In genomic region chr1:30705673-30706072, GRCh38 we compare ENCODE assay signal across 17 cellular contexts. TPM values are rescaled to one million over a fixed set of nuclear protein-coding genes. Genes with fewer than 3 reads are reported as not detected.
DNase-seq lines count a peak whose midpoint lies in the region; ATAC-seq, FAIRE-seq and TF ChIP-seq lines count a peak whose summit lies in the region.
"Had no signal": no experiment of that assay in that cellular context is flagged by ENCODE, and none has a peak within 500 bp of the region (broad histone marks: within the 10 kb centered on the region; RNA-seq: fewer than 3 reads in every experiment).

No MANE protein-coding gene starts in this region.

- peaks cover 9 to 41% (median 35%) of the 10 kb centered on the region in 10 experiments for H3K4me1 ChIP-seq in BLaER1 treated with 17β-estradiol and CSF1 and Interleukin-3, amounts not matched to agents 10 nM and 100 nM
- H3K4me1 ChIP-seq in keratinocyte (ENCODE audit: control insufficient read depth, extremely low read depth, insufficient read depth, low read length) (peaks cover 12% of the 10 kb centered on the region), mammary epithelial cell (ENCODE audit: insufficient read depth, low read length) (peaks cover 20% of the 10 kb centered on the region)
- H3K4me1 ChIP-seq in naive thymus-derived CD4-positive, alpha-beta T cell (ENCODE audit: control insufficient read depth in 2 of 2, insufficient read depth in 2 of 2, low read length in 2 of 2) = no peaks in the 10 kb centered on the region

- TF ChIP-seq CTCF in keratinocyte (optimal IDR thresholded peaks at IDR 0.05 in 1 of 3, IDR thresholded peaks at IDR 0.05 in 1 of 3, conservative IDR thresholded peaks at IDR 0.05 in 1 of 3; ENCODE audit: extremely low read depth in 1 of 3, insufficient read depth in 2 of 3, low read length in 3 of 3) (no peak), mammary epithelial cell (conservative IDR thresholded peaks at IDR 0.05 in 1 of 2, IDR thresholded peaks at IDR 0.05 in 1 of 2; ENCODE audit: extremely low read depth in 1 of 2, insufficient read depth in 1 of 2, low read depth in 1 of 2, low read length in 2 of 2) (no peak)

- H3K79me2 ChIP-seq in keratinocyte (ENCODE audit: control insufficient read depth, insufficient read depth, low read length) (no peaks in the 10 kb centered on the region), mammary epithelial cell (ENCODE audit: insufficient read depth, low read length) (no peaks in the 10 kb centered on the region)

- DNase-seq in NCI-H510A treated with DMSO at 0.1 percent for 48 hours (lab: John Stamatoyannopoulos, UW) = peak; percentile 48
- no peak for DNase-seq in NCI-H510A (lab: John Stamatoyannopoulos, UW)
- no peak for DNase-seq in keratinocyte (ENCODE audit: low read depth, low spot score)
- peak; percentile 71 for DNase-seq in retina
- DNase-seq in mammary epithelial cell = no peak
- no peak for DNase-seq in naive thymus-derived CD4-positive, alpha-beta T cell
- DNase-seq: CD8-positive, alpha-beta T cell; COR-L47; GF-D8; H7 had no signal

- H3K9me1 ChIP-seq in keratinocyte (ENCODE audit: control insufficient read depth, extremely low read depth, insufficient read depth, low read length) = no peaks in the 10 kb centered on the region

- no peaks in the 10 kb centered on the region for H3K9me3 ChIP-seq in BLaER1 treated with 17β-estradiol and CSF1 and Interleukin-3, amounts not matched to agents 10 nM and 100 nM (replicated peaks in 1 of 11)
- H3K9me3 ChIP-seq in keratinocyte (ENCODE audit: control insufficient read depth, low read depth, low read length) = no peaks in the 10 kb centered on the region
- no peaks in the 10 kb centered on the region for H3K9me3 ChIP-seq in mammary epithelial cell (replicated peaks; ENCODE audit: insufficient read depth, low read length)
- H3K9me3 ChIP-seq in naive thymus-derived CD4-positive, alpha-beta T cell (ENCODE audit: control insufficient read depth in 2 of 3, low read length in 3 of 3) = no peaks in the 10 kb centered on the region

- H3K27ac Mint-ChIP-seq in naive thymus-derived CD4-positive, alpha-beta T cell = no peak overlapping the region
- H3K27ac Mint-ChIP-seq: B cell; CD14-positive monocyte; CD8-positive, alpha-beta T cell; GM23338 had no signal

- no peaks in the 10 kb centered on the region for H3K36me3 Mint-ChIP-seq in naive thymus-derived CD4-positive, alpha-beta T cell
- H3K36me3 Mint-ChIP-seq: CD14-positive monocyte; CD8-positive, alpha-beta T cell had no signal

- POLR2A ChIA-PET in naive thymus-derived CD4-positive, alpha-beta T cell (lab: Charles Lee) = no interaction called here

- no TSS peak for BruUV-seq in mammary epithelial cell (replicated peaks; lab: Mats Ljungman, UMichigan)

- peak overlapping the region in 7 of 11 experiments; percentile 2 to 57 (median 45); a peak in 12 of 22 replicates for H3K4me2 ChIP-seq in BLaER1 treated with 17β-estradiol and CSF1 and Interleukin-3, amounts not matched to agents 10 nM and 100 nM
- H3K4me2 ChIP-seq in keratinocyte (ENCODE audit: control insufficient read depth, extremely low read depth, insufficient read depth, low read depth, low read length) (no peak overlapping the region), mammary epithelial cell (ENCODE audit: insufficient read depth, low read depth, low read length) (no peak overlapping the region)
- H3K4me2 ChIP-seq: GM23338 had no signal

- no peak overlapping the region for H3K9ac ChIP-seq in BLaER1 treated with 17β-estradiol and CSF1 and Interleukin-3, amounts not matched to agents 10 nM and 100 nM
- H3K9ac ChIP-seq in keratinocyte (ENCODE audit: control insufficient read depth, extremely low read depth, insufficient read depth, low read length) = no peak overlapping the region
- no peak overlapping the region for H3K9ac ChIP-seq in mammary epithelial cell (ENCODE audit: insufficient read depth, low read length)

- FAIRE-seq in keratinocyte (lab: Jason Lieb, UNC) = peak; percentile 32
- FAIRE-seq: A204.1, D721Med had no signal

- H3K4me3 ChIP-seq in BLaER1 treated with 17β-estradiol and CSF1 and Interleukin-3, amounts not matched to agents 10 nM and 100 nM = no peak overlapping the region
- no peak overlapping the region for H3K4me3 ChIP-seq in keratinocyte (ENCODE audit: control insufficient read depth in 2 of 3, extremely low read depth in 1 of 3, insufficient read depth in 2 of 3, low read depth in 1 of 3, low read length in 3 of 3)
- no peak overlapping the region for H3K4me3 ChIP-seq in mammary epithelial cell (replicated peaks in 1 of 3; ENCODE audit: insufficient read depth in 1 of 3, low read depth in 2 of 3, low read length in 3 of 3)
- H3K4me3 ChIP-seq in naive thymus-derived CD4-positive, alpha-beta T cell (ENCODE audit: low read length) = no peak overlapping the region
- H3K4me3 ChIP-seq: GM23338 had no signal

- peaks cover 0 to 3% (median 0%) of the 10 kb centered on the region in 7 donors for H3K4me1 Mint-ChIP-seq in naive thymus-derived CD4-positive, alpha-beta T cell
- H3K4me1 Mint-ChIP-seq: CD14-positive monocyte, GM23338 had no signal

- no peak for ATAC-seq in GM21526 (IDR thresholded peaks at IDR 0.05; ENCODE audit: low FRiP score, unreplicated experiment)
- ATAC-seq in naive thymus-derived CD4-positive, alpha-beta T cell = no peak
- ATAC-seq: CD8-positive, alpha-beta T cell; GM23338 had no signal

- no peaks in the 10 kb centered on the region for H3K9me3 Mint-ChIP-seq in naive thymus-derived CD4-positive, alpha-beta T cell
- H3K9me3 Mint-ChIP-seq: CD14-positive monocyte; CD8-positive, alpha-beta T cell; GM23338 had no signal

- peaks cover 0 to 22% (median 6%) of the 10 kb centered on the region in 5 donors for H3K27me3 Mint-ChIP-seq in naive thymus-derived CD4-positive, alpha-beta T cell

- 52% methylated on average over 4 of the region's 4 CpGs for WGBS in mammary epithelial cell (ENCODE audit: low coverage, missing lambda C conversion rate)

- no peak overlapping the region for H2AFZ ChIP-seq in keratinocyte (ENCODE audit: control insufficient read depth, low read length)
- H2AFZ ChIP-seq in mammary epithelial cell (ENCODE audit: low read depth, low read length) = no peak overlapping the region
- H2AFZ ChIP-seq: GM23338 had no signal

- H4K20me1 ChIP-seq in BLaER1 treated with 17β-estradiol and CSF1 and Interleukin-3, amounts not matched to agents 10 nM and 100 nM = no peaks in the 10 kb centered on the region; a peak in 2 of 22 replicates
- no peaks in the 10 kb centered on the region for H4K20me1 ChIP-seq in keratinocyte (ENCODE audit: control insufficient read depth, extremely low read depth, insufficient read depth, low read length)
- H4K20me1 ChIP-seq in mammary epithelial cell (ENCODE audit: insufficient read depth, low read length) = no peaks in the 10 kb centered on the region

- H3K4me3 Mint-ChIP-seq in naive thymus-derived CD4-positive, alpha-beta T cell = no peak overlapping the region
- H3K4me3 Mint-ChIP-seq: B cell; CD14-positive monocyte; CD8-positive, alpha-beta T cell; GM23338 had no signal

- no peaks in the 10 kb centered on the region for H3K36me3 ChIP-seq in BLaER1 treated with 17β-estradiol and CSF1 and Interleukin-3, amounts not matched to agents 10 nM and 100 nM
- no peaks in the 10 kb centered on the region for H3K36me3 ChIP-seq in keratinocyte (ENCODE audit: control insufficient read depth in 2 of 2, extremely low read depth in 1 of 2, insufficient read depth in 2 of 2, low read length in 2 of 2)
- no peaks in the 10 kb centered on the region for H3K36me3 ChIP-seq in mammary epithelial cell (ENCODE audit: insufficient read depth, low read length)
- no peaks in the 10 kb centered on the region for H3K36me3 ChIP-seq in naive thymus-derived CD4-positive, alpha-beta T cell (ENCODE audit: control insufficient read depth in 2 of 3, insufficient read depth in 3 of 3, low read length in 3 of 3)

- dilution Hi-C loops in keratinocyte (cut with MboI; ENCODE audit: extremely low pct_ligation_motif_present, low sequenced_read_pairs) (no loop called here), mammary epithelial cell (cut with HindIII; ENCODE audit: low sequenced_read_pairs) (no loop called here)

- intact Hi-C loops in mammary epithelial cell (cut with micrococcal nuclease) = loop anchor here (5.0 to 10.0 kb wide), 2 partner anchors 411 to 1323 kb away; no protein-coding TSS in a partner anchor
- intact Hi-C loops in naive thymus-derived CD4-positive, alpha-beta T cell (cut with micrococcal nuclease) = loop anchor here in 1 of 2 donors (10.0 kb wide), 1 partner anchor 321 kb away; no protein-coding TSS in a partner anchor

- no peak overlapping the region for H3K27ac ChIP-seq in BLaER1 treated with 17β-estradiol and CSF1 and Interleukin-3, amounts not matched to agents 10 nM and 100 nM
- H3K27ac ChIP-seq in keratinocyte (ENCODE audit: control insufficient read depth, insufficient read depth, low read length) (no peak overlapping the region), mammary epithelial cell (ENCODE audit: insufficient read depth, low read depth, low read length) (no peak overlapping the region)
- no peak overlapping the region for H3K27ac ChIP-seq in naive thymus-derived CD4-positive, alpha-beta T cell (ENCODE audit: low read depth, low read length)

- CTCF ChIA-PET in mammary epithelial cell (lab: Charles Lee; ENCODE audit: low non-redundant PET) = no interaction called here
- CTCF ChIA-PET in naive thymus-derived CD4-positive, alpha-beta T cell (lab: Charles Lee) = no interaction called here

- peaks cover 0 to 5% (median 0%) of the 10 kb centered on the region in 11 experiments; a peak in 2 of 22 replicates for H3K27me3 ChIP-seq in BLaER1 treated with 17β-estradiol and CSF1 and Interleukin-3, amounts not matched to agents 10 nM and 100 nM
- H3K27me3 ChIP-seq in keratinocyte (ENCODE audit: control insufficient read depth, extremely low read depth, insufficient read depth, low read length) = no peaks in the 10 kb centered on the region
- no peaks in the 10 kb centered on the region for H3K27me3 ChIP-seq in mammary epithelial cell (ENCODE audit: insufficient read depth, low read length)
- H3K27me3 ChIP-seq in naive thymus-derived CD4-positive, alpha-beta T cell (ENCODE audit: control insufficient read depth in 2 of 2, insufficient read depth in 2 of 2, low read length in 2 of 2) = no peaks in the 10 kb centered on the region

- in situ Hi-C loops in mammary epithelial cell (cut with MboI; ENCODE audit: low sequenced_read_pairs in 2 of 2) = loop anchor here (25.0 kb wide), 4 partner anchors 618 to 1468 kb away; partner anchors contain the start of genes MECR (in 1 of the 2) and PTPRU (in 1 of the 2)

RNA-seq across cellular contexts. Expression of gene MATN1, which starts 17.7 kb away (rescaled TPM):
- polyA plus RNA-seq in keratinocyte = 0.05 to 0.13 TPM in 2 of 3 replicates, not detected in the other
- not detected for polyA plus RNA-seq in keratinocyte (2011; ENCODE audit: low read depth)
- polyA plus RNA-seq in keratinocyte (2011; cell fraction: cytosol; rRNA removed) = 0.01 and 0.08 TPM in 2 replicates
- 0.08 and 0.45 TPM in 2 replicates for polyA plus RNA-seq in keratinocyte (2011; cell fraction: nucleus; rRNA removed)
- polyA plus RNA-seq in keratinocyte (2012; ENCODE audit: low replicate concordance) = 0.06 TPM in 1 of 2 replicates, not detected in the other
- polyA minus RNA-seq in keratinocyte = 1.3 TPM in 1 of 3 replicates, not detected in the others
- not detected for polyA minus RNA-seq in keratinocyte (2011; cell fraction: cytosol; rRNA and poly(A)+ RNA removed)
- polyA minus RNA-seq in keratinocyte (2011; cell fraction: nucleus; rRNA and poly(A)+ RNA removed) = not detected in 2 replicates
- not detected for total RNA-seq in mammary epithelial cell
- 0.05 TPM for polyA plus RNA-seq in mammary epithelial cell
- polyA minus RNA-seq in mammary epithelial cell = not detected
- total RNA-seq in naive thymus-derived CD4-positive, alpha-beta T cell = 1 to 10 TPM in 2 of 5 experiments, under 1 TPM in 3; 0.08 to 3.6 (median 0.22) TPM
- not detected for polyA plus RNA-seq in naive thymus-derived CD4-positive, alpha-beta T cell
- polyA plus RNA-seq: CD14-positive monocyte had no signal

RNA-seq across cellular contexts. Expression of gene LAPTM5, which starts 51.9 kb away (rescaled TPM):
- polyA plus RNA-seq in keratinocyte (0.18 to 0.40 TPM (median 0.25 TPM) in 3 replicates), mammary epithelial cell (1.8 TPM)
- polyA plus RNA-seq in keratinocyte (2011; ENCODE audit: low read depth) = 0.37 TPM
- 0.13 and 0.16 TPM in 2 replicates for polyA plus RNA-seq in keratinocyte (2011; cell fraction: cytosol; rRNA removed)
- 0.15 TPM in 1 of 2 replicates, not detected in the other for polyA plus RNA-seq in keratinocyte (2011; cell fraction: nucleus; rRNA removed)
- polyA plus RNA-seq in keratinocyte (2012; ENCODE audit: low replicate concordance) = 0.15 and 0.68 TPM in 2 replicates
- polyA minus RNA-seq in keratinocyte (0.76 to 2.1 TPM in 2 of 3 replicates, not detected in the other), mammary epithelial cell (0.62 TPM)
- polyA minus RNA-seq in keratinocyte (2011; cell fraction: cytosol; rRNA and poly(A)+ RNA removed) = not detected
- not detected in 2 replicates for polyA minus RNA-seq in keratinocyte (2011; cell fraction: nucleus; rRNA and poly(A)+ RNA removed)
- 1 to 10 TPM in 1 of 2 donors, not detected in 1; 1.7 TPM for total RNA-seq in mammary epithelial cell
- 100 to 1,000 TPM; 464 to 783 (median 647) TPM for total RNA-seq in naive thymus-derived CD4-positive, alpha-beta T cell
- polyA plus RNA-seq in naive thymus-derived CD4-positive, alpha-beta T cell = 100 to 1,000 TPM; 551 to 556 TPM
- total RNA-seq: GM23338 had no signal

Comparison
In these comparisons a context has a peak if more than half of its experiments do, and no peak if none do; other contexts are left out.
1. DNase-seq: peak in NCI-H510A treated with DMSO at 0.1 percent for 48 hours (single experiment) and retina (single experiment); none in NCI-H510A (single experiment), keratinocyte (single experiment), mammary epithelial cell (single experiment) and naive thymus-derived CD4-positive, alpha-beta T cell (0 of 9).
2. H3K4me2 ChIP-seq: peak in BLaER1 treated with 17β-estradiol and CSF1 and Interleukin-3, amounts not matched to agents 10 nM and 100 nM (7 of 11); none in keratinocyte (single experiment) and mammary epithelial cell (single experiment).
3. RNA of gene LAPTM5, which starts 51.9 kb away (polyA plus RNA-seq): 551 to 556 TPM in naive thymus-derived CD4-positive, alpha-beta T cell; 1.8 TPM in mammary epithelial cell (single experiment) and 0.13 to 0.68 TPM in keratinocyte; every median in the first group is over 100 times any median in the second.